Comparison of ENCODE assay signal across 8 cellular contexts in genomic region chr1:153671623-153672353, GRCh38. TPM values are rescaled to one million over a fixed set of nuclear protein-coding genes. Genes with fewer than 3 reads are reported as not detected.
DNase-seq lines count a peak whose midpoint lies in the region; ATAC-seq, FAIRE-seq and TF ChIP-seq lines count a peak whose summit lies in the region.
"Not testable (repeated sequence)": the region's sequence is repeated elsewhere in the genome, so short reads cannot be mapped to it uniquely, and the experiment has no call there.

No MANE protein-coding gene starts in this region.

- not testable (repeated sequence) for TF ChIP-seq EP300 in HepG2 (IDR thresholded peaks at IDR 0.05; ENCODE audit: low read depth in 2 of 2, low read length in 2 of 2); HepG2 (CRISPR knock-in tag; IDR thresholded peaks at IDR 0.05; ENCODE audit: borderline replicate concordance)

- H3K4me2 ChIP-seq in HepG2 (ENCODE audit: low read depth, low read length), result peak overlapping the region; percentile 75

- not testable (repeated sequence) for H3K9me3 ChIP-seq in HepG2 (ENCODE audit: low read length)

- intact Hi-C loops in HepG2 (cut with micrococcal nuclease; ENCODE audit: unreplicated experiment), result loop anchor here (5.0 kb wide), 2 partner anchors 39 to 56 kb away; partner anchors contain the start of genes CHTOP and INTS3

- peaks cover 34% of the 10 kb centered on the region for H3K36me3 Mint-ChIP-seq in activated CD4-positive, alpha-beta T cell treated with anti-CD3 and anti-CD28 coated beads, Interleukin-2, amount 10 ng/mL, durations not matched to agents 7 days and 5 days (ENCODE audit: low read depth)

- not testable (repeated sequence) for BruUV-seq in HepG2 (replicated peaks; lab: Mats Ljungman, UMichigan)

- peak overlapping the region; percentile 84 for H3K27ac ChIP-seq in cingulate gyrus (ENCODE audit: low read depth, low read length)
- peak overlapping the region; percentile 90 for H3K27ac ChIP-seq in HepG2 (ENCODE audit: extremely low read length, insufficient read depth, low read length)

- H3K27ac Mint-ChIP-seq in activated CD4-positive, alpha-beta T cell treated with anti-CD3 and anti-CD28 coated beads, Interleukin-2, amount 10 ng/mL, durations not matched to agents 7 days and 5 days, result not testable (repeated sequence)

- not testable (repeated sequence) for H3K27me3 ChIP-seq in HepG2 (ENCODE audit: control insufficient read depth in 1 of 2, insufficient read depth in 2 of 2, low read length in 2 of 2)

- peaks cover 33% of the 10 kb centered on the region for H3K79me2 ChIP-seq in HepG2 (ENCODE audit: insufficient read depth, low read length)

- WGBS in HepG2 (ENCODE audit: low lambda C conversion rate), result 2% methylated on average over 28 of the region's 28 CpGs

- peaks cover 29% of the 10 kb centered on the region for H3K4me1 ChIP-seq in HepG2 (ENCODE audit: insufficient read depth, low read length)

- POLR2A ChIA-PET in activated CD4-positive, alpha-beta T cell treated with anti-CD3 and anti-CD28 coated beads, Interleukin-2, amount 10 ng/mL, durations not matched to agents 7 days and 5 days (lab: Charles Lee), result interaction anchor here (0.6 to 1.7 kb wide), 5 partner anchors 37 to 809 kb away, joined by 3 to 10 read pairs (median 6); partner anchors contain the start of genes CHTOP, JTB and RPS27
- POLR2A ChIA-PET in HepG2 (lab: Yijun Ruan, JAX), result interaction anchor here (0.7 to 2.1 kb wide), 13 partner anchors 8 to 319 kb away, joined by 3 to 9 read pairs (median 4); partner anchors contain the start of genes CHTOP, INTS3, RPS27 and S100A1

- DNase-seq in AG10803 (ENCODE audit: low read depth); HepG2 (ENCODE audit: low spot score): not testable (repeated sequence)
- DNase-seq in NOMO-1 treated with DMSO at 0.1 percent for 48 hours (lab: John Stamatoyannopoulos, UW; ENCODE audit: unreplicated experiment), result peak; percentile 51
- peak; percentile 49 for DNase-seq in activated CD4-positive, alpha-beta T cell treated with anti-CD3 and anti-CD28 coated beads, Interleukin-2, amount 10 ng/mL, durations not matched to agents 7 days and 5 days
- peak; percentile 37 to 48 for DNase-seq in stimulated activated CD4-positive, alpha-beta T cell treated with anti-CD3 and anti-CD28 coated beads, Interleukin-12 subunit alpha, Interleukin-12 subunit beta, amount 100 ng/mL, for 24 hours (ENCODE audit: low read depth in 2 of 2)

- peak overlapping the region; percentile 86 for H3K9ac ChIP-seq in HepG2 (ENCODE audit: insufficient read depth, low read depth, low read length)

- H4K20me1 ChIP-seq in HepG2 (ENCODE audit: insufficient read depth, low read length), result not testable (repeated sequence)

- CTCF ChIA-PET in activated CD4-positive, alpha-beta T cell treated with anti-CD3 and anti-CD28 coated beads, Interleukin-2, amount 10 ng/mL, durations not matched to agents 7 days and 5 days (lab: Charles Lee), result interaction anchor here (0.6 to 1.8 kb wide), 16 partner anchors 9 to 931 kb away, joined by 3 to 6 read pairs (median 4); partner anchors contain the start of genes CHTOP and SLC27A3
- CTCF ChIA-PET in HepG2 (lab: Yijun Ruan, JAX; ENCODE audit: low intra/inter-chr PET ratio, low total read pairs), result interaction anchor here (1.2 kb wide), 1 partner anchor 78 kb away, joined by 5 read pairs; no protein-coding TSS in a partner anchor

- TF ChIP-seq RAD21 in HepG2 (CRISPR knock-in tag; IDR thresholded peaks at IDR 0.05), result not testable (repeated sequence)

- peak; percentile 14 for ATAC-seq in GM19397 (IDR thresholded peaks at IDR 0.05; ENCODE audit: unreplicated experiment)
- peak; percentile 11 for ATAC-seq in HG03521 (IDR thresholded peaks at IDR 0.05; ENCODE audit: unreplicated experiment)
- peak; percentile 65 for ATAC-seq in HepG2

- not testable (repeated sequence) for H3K4me3 Mint-ChIP-seq in activated CD4-positive, alpha-beta T cell treated with anti-CD3 and anti-CD28 coated beads, Interleukin-2, amount 10 ng/mL, durations not matched to agents 7 days and 5 days

- not testable (repeated sequence) for H3K27me3 Mint-ChIP-seq in activated CD4-positive, alpha-beta T cell treated with anti-CD3 and anti-CD28 coated beads, Interleukin-2, amount 10 ng/mL, durations not matched to agents 7 days and 5 days

- H3K4me1 Mint-ChIP-seq in activated CD4-positive, alpha-beta T cell treated with anti-CD3 and anti-CD28 coated beads, Interleukin-2, amount 10 ng/mL, durations not matched to agents 7 days and 5 days, result peaks cover 32% of the 10 kb centered on the region

- not testable (repeated sequence) for H3K9me3 Mint-ChIP-seq in activated CD4-positive, alpha-beta T cell treated with anti-CD3 and anti-CD28 coated beads, Interleukin-2, amount 10 ng/mL, durations not matched to agents 7 days and 5 days

- TF ChIP-seq CTCF in AG10803 (conservative IDR thresholded peaks at IDR 0.05; ENCODE audit: low read length), result not testable (repeated sequence)
- peak; percentile 15; the same call in 1 of the 2 replicates for TF ChIP-seq CTCF in HepG2 (CRISPR knock-in tag; IDR thresholded peaks at IDR 0.05)

- H3K4me3 ChIP-seq in AG10803 (ENCODE audit: low read length) (peak overlapping the region; percentile 56), HepG2 (replicated peaks in 1 of 3; ENCODE audit: insufficient read depth in 1 of 3, low read depth in 2 of 3, low read length in 3 of 3) (peak overlapping the region; percentile 59 to 92 (median 76))

- not testable (repeated sequence) for FAIRE-seq in HepG2 (lab: Jason Lieb, UNC)

- in situ Hi-C loops in HepG2 (cut with HindIII; ENCODE audit: extremely low pct_ligation_motif_present, low pct_unique_long_range_greater_than_20kb), result not testable (repeated sequence)

- peak overlapping the region; percentile 91 for H2AFZ ChIP-seq in HepG2 (ENCODE audit: low read length)

- TF ChIP-seq POLR2A in HepG2 (IDR thresholded peaks at IDR 0.05; ENCODE audit: insufficient read depth in 1 of 2, low read depth in 2 of 2, low read length in 2 of 2), result not testable (repeated sequence)

- peaks cover 14 to 24% of the 10 kb centered on the region in 2 experiments for H3K36me3 ChIP-seq in HepG2 (replicated peaks in 1 of 2; ENCODE audit: control insufficient read depth in 1 of 2, insufficient read depth in 2 of 2, low read length in 2 of 2)

RNA-seq across cellular contexts. Expression of gene ILF2, which starts 1.0 kb away (rescaled TPM):
- total RNA-seq in activated CD4-positive, alpha-beta T cell treated with anti-CD3 and anti-CD28 coated beads, Interleukin-2, amount 10 ng/mL, durations not matched to agents 7 days and 5 days, result 100 to 1,000 TPM; 192 to 223 TPM
- total RNA-seq in HepG2 (2016; rRNA removed; fragmentation: Illumina TruSeq; extraction: Trizol), result 366 and 491 TPM in 2 replicates
- 146 and 174 TPM in 2 replicates for total RNA-seq in HepG2 (2016; cell fraction: cytosol; rRNA removed; fragmentation: Illumina TruSeq; extraction: Trizol; ENCODE audit: low read depth)
- 359 and 502 TPM in 2 replicates for total RNA-seq in HepG2 (2016; cell fraction: insoluble cytoplasmic fraction; rRNA removed; fragmentation: Illumina TruSeq; extraction: Trizol)
- total RNA-seq in HepG2 (2016; cell fraction: membrane; rRNA removed; fragmentation: Illumina TruSeq; extraction: Trizol), result 204 and 223 TPM in 2 replicates
- 153 and 156 TPM in 2 replicates for total RNA-seq in HepG2 (2016; cell fraction: nucleus; rRNA removed; fragmentation: Illumina TruSeq; extraction: Trizol)
- 206 and 292 TPM in 2 replicates for polyA plus RNA-seq in HepG2 (2011; rRNA removed)
- polyA plus RNA-seq in HepG2 (2011; cell fraction: cytosol; rRNA removed), result 210 and 226 TPM in 2 replicates
- 112 and 130 TPM in 2 replicates for polyA plus RNA-seq in HepG2 (2011; cell fraction: nucleus; rRNA removed)
- 167 and 197 TPM in 2 replicates for polyA plus RNA-seq in HepG2 (2012)
- 110 and 126 TPM in 2 replicates for polyA plus RNA-seq in HepG2 (2016; cell fraction: cytosol; fragmentation: Illumina TruSeq; extraction: Trizol; ENCODE audit: low read depth)
- polyA plus RNA-seq in HepG2 (2016; cell fraction: insoluble cytoplasmic fraction; fragmentation: Illumina TruSeq; extraction: Trizol; ENCODE audit: low read depth), result 421 and 450 TPM in 2 replicates
- 135 and 147 TPM in 2 replicates for polyA plus RNA-seq in HepG2 (2016; cell fraction: membrane; fragmentation: Illumina TruSeq; extraction: Trizol; ENCODE audit: low read depth)
- polyA plus RNA-seq in HepG2 (2016; cell fraction: nucleus; fragmentation: Illumina TruSeq; extraction: Trizol; ENCODE audit: insufficient read depth, low read depth), result 209 and 219 TPM in 2 replicates
- polyA minus RNA-seq in HepG2 (2011; rRNA and poly(A)+ RNA removed; ENCODE audit: low replicate concordance), result 261 and 433 TPM in 2 replicates
- polyA minus RNA-seq in HepG2 (2011; cell fraction: cytosol; rRNA and poly(A)+ RNA removed), result 119 and 120 TPM in 2 replicates
- 73.5 and 81.7 TPM in 2 replicates for polyA minus RNA-seq in HepG2 (2011; cell fraction: nucleus; rRNA and poly(A)+ RNA removed)

RNA-seq across cellular contexts. Expression of gene NPR1, which starts 6.7 kb away (rescaled TPM):
- not detected for total RNA-seq in activated CD4-positive, alpha-beta T cell treated with anti-CD3 and anti-CD28 coated beads, Interleukin-2, amount 10 ng/mL, durations not matched to agents 7 days and 5 days
- total RNA-seq in HepG2 (2016; rRNA removed; fragmentation: Illumina TruSeq; extraction: Trizol), result not detected in 2 replicates
- total RNA-seq in HepG2 (2016; cell fraction: cytosol; rRNA removed; fragmentation: Illumina TruSeq; extraction: Trizol; ENCODE audit: low read depth), result not detected in 2 replicates
- not detected in 2 replicates for total RNA-seq in HepG2 (2016; cell fraction: insoluble cytoplasmic fraction; rRNA removed; fragmentation: Illumina TruSeq; extraction: Trizol)
- total RNA-seq in HepG2 (2016; cell fraction: membrane; rRNA removed; fragmentation: Illumina TruSeq; extraction: Trizol), result not detected in 2 replicates
- total RNA-seq in HepG2 (2016; cell fraction: nucleus; rRNA removed; fragmentation: Illumina TruSeq; extraction: Trizol), result not detected in 2 replicates
- not detected in 2 replicates for polyA plus RNA-seq in HepG2 (2011; rRNA removed)
- polyA plus RNA-seq in HepG2 (2011; cell fraction: cytosol; rRNA removed), result 0.07 TPM in 1 of 2 replicates, not detected in the other
- polyA plus RNA-seq in HepG2 (2011; cell fraction: nucleus; rRNA removed), result not detected in 2 replicates
- polyA plus RNA-seq in HepG2 (2012), result not detected in 2 replicates
- not detected in 2 replicates for polyA plus RNA-seq in HepG2 (2016; cell fraction: cytosol; fragmentation: Illumina TruSeq; extraction: Trizol; ENCODE audit: low read depth)
- polyA plus RNA-seq in HepG2 (2016; cell fraction: insoluble cytoplasmic fraction; fragmentation: Illumina TruSeq; extraction: Trizol; ENCODE audit: low read depth), result not detected in 2 replicates
- not detected in 2 replicates for polyA plus RNA-seq in HepG2 (2016; cell fraction: membrane; fragmentation: Illumina TruSeq; extraction: Trizol; ENCODE audit: low read depth)
- not detected in 2 replicates for polyA plus RNA-seq in HepG2 (2016; cell fraction: nucleus; fragmentation: Illumina TruSeq; extraction: Trizol; ENCODE audit: insufficient read depth, low read depth)
- 106 TPM in 1 of 2 replicates, not detected in the other for polyA minus RNA-seq in HepG2 (2011; rRNA and poly(A)+ RNA removed; ENCODE audit: low replicate concordance)
- polyA minus RNA-seq in HepG2 (2011; cell fraction: cytosol; rRNA and poly(A)+ RNA removed), result 0.10 and 0.26 TPM in 2 replicates
- 0.13 TPM in 1 of 2 replicates, not detected in the other for polyA minus RNA-seq in HepG2 (2011; cell fraction: nucleus; rRNA and poly(A)+ RNA removed)

RNA-seq across cellular contexts. Expression of gene SNAPIN, which starts 13.3 kb away (rescaled TPM):
- 10 to 100 TPM; 36.1 to 39.6 TPM for total RNA-seq in activated CD4-positive, alpha-beta T cell treated with anti-CD3 and anti-CD28 coated beads, Interleukin-2, amount 10 ng/mL, durations not matched to agents 7 days and 5 days
- total RNA-seq in HepG2 (2016; rRNA removed; fragmentation: Illumina TruSeq; extraction: Trizol), result 25.7 and 34.3 TPM in 2 replicates
- total RNA-seq in HepG2 (2016; cell fraction: cytosol; rRNA removed; fragmentation: Illumina TruSeq; extraction: Trizol; ENCODE audit: low read depth), result 17.2 and 21.6 TPM in 2 replicates
- total RNA-seq in HepG2 (2016; cell fraction: insoluble cytoplasmic fraction; rRNA removed; fragmentation: Illumina TruSeq; extraction: Trizol), result 28.1 and 34.1 TPM in 2 replicates
- total RNA-seq in HepG2 (2016; cell fraction: membrane; rRNA removed; fragmentation: Illumina TruSeq; extraction: Trizol), result 27.9 and 30.7 TPM in 2 replicates
- 11.1 and 12.2 TPM in 2 replicates for total RNA-seq in HepG2 (2016; cell fraction: nucleus; rRNA removed; fragmentation: Illumina TruSeq; extraction: Trizol)
- 21.7 and 23.9 TPM in 2 replicates for polyA plus RNA-seq in HepG2 (2011; rRNA removed)
- 23.2 and 25.5 TPM in 2 replicates for polyA plus RNA-seq in HepG2 (2011; cell fraction: cytosol; rRNA removed)
- polyA plus RNA-seq in HepG2 (2011; cell fraction: nucleus; rRNA removed), result 11.8 and 17.6 TPM in 2 replicates
- polyA plus RNA-seq in HepG2 (2012), result 11.7 and 15.3 TPM in 2 replicates
- polyA plus RNA-seq in HepG2 (2016; cell fraction: cytosol; fragmentation: Illumina TruSeq; extraction: Trizol; ENCODE audit: low read depth), result 20.4 and 22.1 TPM in 2 replicates
- 31.0 and 31.2 TPM in 2 replicates for polyA plus RNA-seq in HepG2 (2016; cell fraction: insoluble cytoplasmic fraction; fragmentation: Illumina TruSeq; extraction: Trizol; ENCODE audit: low read depth)
- 23.6 and 28.1 TPM in 2 replicates for polyA plus RNA-seq in HepG2 (2016; cell fraction: membrane; fragmentation: Illumina TruSeq; extraction: Trizol; ENCODE audit: low read depth)
- 20.7 and 21.7 TPM in 2 replicates for polyA plus RNA-seq in HepG2 (2016; cell fraction: nucleus; fragmentation: Illumina TruSeq; extraction: Trizol; ENCODE audit: insufficient read depth, low read depth)
- polyA minus RNA-seq in HepG2 (2011; rRNA and poly(A)+ RNA removed; ENCODE audit: low replicate concordance), result 7.3 and 37.6 TPM in 2 replicates
- polyA minus RNA-seq in HepG2 (2011; cell fraction: cytosol; rRNA and poly(A)+ RNA removed), result 7.2 and 8.8 TPM in 2 replicates
- 4.5 and 9.3 TPM in 2 replicates for polyA minus RNA-seq in HepG2 (2011; cell fraction: nucleus; rRNA and poly(A)+ RNA removed)

RNA-seq across cellular contexts. Expression of gene CHTOP, which starts 37.9 kb away (rescaled TPM):
- 10 to 100 TPM; 96.1 to 98.3 TPM for total RNA-seq in activated CD4-positive, alpha-beta T cell treated with anti-CD3 and anti-CD28 coated beads, Interleukin-2, amount 10 ng/mL, durations not matched to agents 7 days and 5 days
- 35.4 and 38.0 TPM in 2 replicates for total RNA-seq in HepG2 (2016; rRNA removed; fragmentation: Illumina TruSeq; extraction: Trizol)
- total RNA-seq in HepG2 (2016; cell fraction: cytosol; rRNA removed; fragmentation: Illumina TruSeq; extraction: Trizol; ENCODE audit: low read depth), result 14.3 and 17.0 TPM in 2 replicates
- 34.0 and 41.6 TPM in 2 replicates for total RNA-seq in HepG2 (2016; cell fraction: insoluble cytoplasmic fraction; rRNA removed; fragmentation: Illumina TruSeq; extraction: Trizol)
- 24.6 and 26.6 TPM in 2 replicates for total RNA-seq in HepG2 (2016; cell fraction: membrane; rRNA removed; fragmentation: Illumina TruSeq; extraction: Trizol)
- 60.5 and 67.4 TPM in 2 replicates for total RNA-seq in HepG2 (2016; cell fraction: nucleus; rRNA removed; fragmentation: Illumina TruSeq; extraction: Trizol)
- 47.1 and 51.9 TPM in 2 replicates for polyA plus RNA-seq in HepG2 (2011; rRNA removed)
- polyA plus RNA-seq in HepG2 (2011; cell fraction: cytosol; rRNA removed), result 33.6 and 37.2 TPM in 2 replicates
- 57.8 and 64.5 TPM in 2 replicates for polyA plus RNA-seq in HepG2 (2011; cell fraction: nucleus; rRNA removed)
- 40.9 and 49.6 TPM in 2 replicates for polyA plus RNA-seq in HepG2 (2012)
- 11.0 and 11.5 TPM in 2 replicates for polyA plus RNA-seq in HepG2 (2016; cell fraction: cytosol; fragmentation: Illumina TruSeq; extraction: Trizol; ENCODE audit: low read depth)
- polyA plus RNA-seq in HepG2 (2016; cell fraction: insoluble cytoplasmic fraction; fragmentation: Illumina TruSeq; extraction: Trizol; ENCODE audit: low read depth), result 59.9 and 65.3 TPM in 2 replicates
- polyA plus RNA-seq in HepG2 (2016; cell fraction: membrane; fragmentation: Illumina TruSeq; extraction: Trizol; ENCODE audit: low read depth), result 17.8 and 18.3 TPM in 2 replicates
- polyA plus RNA-seq in HepG2 (2016; cell fraction: nucleus; fragmentation: Illumina TruSeq; extraction: Trizol; ENCODE audit: insufficient read depth, low read depth), result 108 TPM in 2 replicates
- polyA minus RNA-seq in HepG2 (2011; rRNA and poly(A)+ RNA removed; ENCODE audit: low replicate concordance), result 34.2 and 56.3 TPM in 2 replicates
- 16.0 and 16.8 TPM in 2 replicates for polyA minus RNA-seq in HepG2 (2011; cell fraction: cytosol; rRNA and poly(A)+ RNA removed)
- 134 and 152 TPM in 2 replicates for polyA minus RNA-seq in HepG2 (2011; cell fraction: nucleus; rRNA and poly(A)+ RNA removed)

RNA-seq across cellular contexts. Expression of gene S100A1, which starts 43.6 kb away (rescaled TPM):
- total RNA-seq in activated CD4-positive, alpha-beta T cell treated with anti-CD3 and anti-CD28 coated beads, Interleukin-2, amount 10 ng/mL, durations not matched to agents 7 days and 5 days, result not detected
- total RNA-seq in HepG2 (2016; rRNA removed; fragmentation: Illumina TruSeq; extraction: Trizol), result 120 and 151 TPM in 2 replicates
- 28.0 and 35.5 TPM in 2 replicates for total RNA-seq in HepG2 (2016; cell fraction: cytosol; rRNA removed; fragmentation: Illumina TruSeq; extraction: Trizol; ENCODE audit: low read depth)
- total RNA-seq in HepG2 (2016; cell fraction: insoluble cytoplasmic fraction; rRNA removed; fragmentation: Illumina TruSeq; extraction: Trizol), result 119 and 133 TPM in 2 replicates
- 48.1 and 56.1 TPM in 2 replicates for total RNA-seq in HepG2 (2016; cell fraction: membrane; rRNA removed; fragmentation: Illumina TruSeq; extraction: Trizol)
- total RNA-seq in HepG2 (2016; cell fraction: nucleus; rRNA removed; fragmentation: Illumina TruSeq; extraction: Trizol), result 54.6 and 59.6 TPM in 2 replicates
- 238 and 251 TPM in 2 replicates for polyA plus RNA-seq in HepG2 (2011; rRNA removed)
- polyA plus RNA-seq in HepG2 (2011; cell fraction: cytosol; rRNA removed), result 339 and 395 TPM in 2 replicates
- 68.2 and 87.5 TPM in 2 replicates for polyA plus RNA-seq in HepG2 (2011; cell fraction: nucleus; rRNA removed)
- 109 and 178 TPM in 2 replicates for polyA plus RNA-seq in HepG2 (2012)
- 100 and 132 TPM in 2 replicates for polyA plus RNA-seq in HepG2 (2016; cell fraction: cytosol; fragmentation: Illumina TruSeq; extraction: Trizol; ENCODE audit: low read depth)
- polyA plus RNA-seq in HepG2 (2016; cell fraction: insoluble cytoplasmic fraction; fragmentation: Illumina TruSeq; extraction: Trizol; ENCODE audit: low read depth), result 381 and 401 TPM in 2 replicates
- polyA plus RNA-seq in HepG2 (2016; cell fraction: membrane; fragmentation: Illumina TruSeq; extraction: Trizol; ENCODE audit: low read depth), result 143 and 156 TPM in 2 replicates
- polyA plus RNA-seq in HepG2 (2016; cell fraction: nucleus; fragmentation: Illumina TruSeq; extraction: Trizol; ENCODE audit: insufficient read depth, low read depth), result 222 and 236 TPM in 2 replicates
- 3.5 and 272 TPM in 2 replicates for polyA minus RNA-seq in HepG2 (2011; rRNA and poly(A)+ RNA removed; ENCODE audit: low replicate concordance)
- polyA minus RNA-seq in HepG2 (2011; cell fraction: cytosol; rRNA and poly(A)+ RNA removed), result 102 and 128 TPM in 2 replicates
- polyA minus RNA-seq in HepG2 (2011; cell fraction: nucleus; rRNA and poly(A)+ RNA removed), result 35.0 and 41.2 TPM in 2 replicates

Comparison
In these comparisons a context has a peak if more than half of its experiments do, and no peak if none do; other contexts are left out.
1. ATAC-seq: peak in every context shown above with its lines; median percentile 65 in HepG2; 14 in GM19397; 11 in HG03521.